Comparison of ENCODE assay signal across 21 cellular contexts in the genomic region with DNA sequence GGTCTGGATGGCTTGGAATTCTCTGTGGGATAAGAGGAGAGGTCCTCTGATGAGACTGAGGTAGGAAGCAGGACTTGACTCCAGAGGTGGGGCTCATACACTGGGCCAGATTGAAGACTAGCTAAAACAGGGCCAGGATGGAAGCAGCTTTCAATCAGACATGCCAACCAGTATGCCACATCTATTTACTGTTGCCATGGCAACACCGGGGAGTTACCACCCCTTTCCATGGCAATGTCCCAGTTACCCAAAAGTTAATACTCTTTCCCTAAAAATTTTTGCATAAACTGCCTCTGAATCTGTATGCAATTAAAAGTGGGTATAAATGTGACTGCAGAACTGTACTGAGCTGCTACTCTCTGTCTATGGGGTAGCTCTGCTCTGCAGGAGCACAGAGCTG.
"Had no signal": no experiment of that assay in that cellular context is flagged by ENCODE, and none has a peak within 500 bp of the region (broad histone marks: within the 10 kb centered on the region; RNA-seq: fewer than 3 reads in every experiment).

No MANE protein-coding gene starts in this region.

- H3K4me1 Mint-ChIP-seq: endodermal cell, memory B cell, naive B cell, nephron had no signal

- H3K36me3 Mint-ChIP-seq: memory B cell had no signal

- FAIRE-seq: endothelial cell of umbilical vein, kidney had no signal

- H3K9me3 ChIP-seq: lower lobe of right lung, neutrophil had no signal

- H3K4me3 Mint-ChIP-seq: endodermal cell, memory B cell, naive B cell, nephron had no signal

- H3K4me3 ChIP-seq: coronary artery, left ventricle myocardium inferior, lower lobe of right lung, smooth muscle cell had no signal

- H3K9me3 Mint-ChIP-seq: nephron had no signal

- H3K4me1 ChIP-seq: foreskin keratinocyte, left ventricle myocardium inferior, lower lobe of right lung had no signal

- H3K27me3 ChIP-seq: neutrophil had no signal

- H3K27ac ChIP-seq: coronary artery, foreskin keratinocyte, left ventricle myocardium inferior, lower lobe of right lung, neutrophil had no signal

- ATAC-seq: foreskin keratinocyte, left cardiac atrium, lower lobe of right lung, right cardiac atrium had no signal

- H3K4me2 ChIP-seq: smooth muscle cell had no signal

- DNase-seq: effector CD4-positive, alpha-beta T cell; endodermal cell; erythroblast; foreskin keratinocyte; kidney; left cardiac atrium; left ventricle myocardium inferior; lower lobe of right lung; midbrain; naive B cell; posterior cingulate gyrus; right cardiac atrium; stimulated activated CD4-positive, alpha-beta T cell treated with anti-CD3 and anti-CD28 coated beads, Interleukin-2, amount 100 ng/mL, for 48 hours; stimulated activated naive CD4-positive, alpha-beta T cell treated with Interleukin-2 at 50 U/mL for 16 hours; trophoblast cell had no signal

- H3K36me3 ChIP-seq: left ventricle myocardium inferior, lower lobe of right lung, neutrophil had no signal

- H3K27ac Mint-ChIP-seq: endodermal cell, memory B cell, naive B cell, nephron had no signal
